ENCODE assay signal across 2 cellular contexts in genomic region chr4:17884511-17884910, GRCh38.
TF ChIP-seq lines count a peak whose summit lies in the region.

No MANE protein-coding gene starts in this region.

TF ChIP-seq in HepG2, 621 proteins besides CTCF, POLR2A, EP300 and RAD21:
- peak; percentile 30; the same call in 1 of the 2 replicates for TF ChIP-seq MAFF (IDR thresholded peaks at IDR 0.05; ENCODE audit: low read depth, low read length)
- peak; percentile 53 to 66; a peak in 3 of 4 replicates for TF ChIP-seq MAFK (conservative IDR thresholded peaks at IDR 0.05 in 1 of 2, IDR thresholded peaks at IDR 0.05 in 1 of 2; ENCODE audit: low read length in 2 of 2)
- no peak for TF ChIP-seq ZNF784 (CRISPR knock-in tag; IDR thresholded peaks at IDR 0.05; ENCODE audit: borderline replicate concordance)
- no peak for TF ChIP-seq IRX3 (CRISPR knock-in tag; IDR thresholded peaks at IDR 0.05; ENCODE audit: borderline replicate concordance, low read depth)
- TF ChIP-seq PRPF4 (IDR thresholded peaks at IDR 0.05; ENCODE audit: low read depth, low read length, poor library complexity, severe bottlenecking): no peak
- TF ChIP-seq ZNF414 (CRISPR knock-in tag; IDR thresholded peaks at IDR 0.05): no peak

TF ChIP-seq in IMR-90, 13 proteins besides CTCF, POLR2A, EP300 and RAD21:
- TF ChIP-seq NFE2L2 (IDR thresholded peaks at IDR 0.05; ENCODE audit: low read depth, low read length) (no peak), CEBPB (IDR thresholded peaks at IDR 0.05; ENCODE audit: low read depth, low read length) (no peak), USF2 (IDR thresholded peaks at IDR 0.05; ENCODE audit: low read depth, low read length) (no peak), MAFK (IDR thresholded peaks at IDR 0.05; ENCODE audit: low read depth, low read length) (peak; percentile 66), ELK1 (IDR thresholded peaks at IDR 0.05; ENCODE audit: borderline replicate concordance, low read depth, low read length) (no peak)
